Comparison of ENCODE assay signal across 8 cellular contexts in genomic region chr14:60724080-60724618, GRCh38. TPM values are rescaled to one million over a fixed set of nuclear protein-coding genes. Genes with fewer than 3 reads are reported as not detected.
DNase-seq lines count a peak whose midpoint lies in the region; ATAC-seq and TF ChIP-seq lines count a peak whose summit lies in the region.

Gene SIX4, minus strand, starts transcription at chr14:60724351. Its CDS starts 277 bp downstream, at chr14:60724074.

- H3K36me3 ChIP-seq in esophagus squamous epithelium (no peaks in the 10 kb centered on the region), mucosa of rectum (ENCODE audit: control insufficient read depth in 2 of 2, insufficient read depth in 2 of 2, low read length in 2 of 2) (no peaks in the 10 kb centered on the region)

- H3K36me3 Mint-ChIP-seq in activated CD4-positive, alpha-beta memory T cell treated with anti-CD3 and anti-CD28 coated beads, Interleukin-2, amount 10 ng/mL, durations not matched to agents 7 days and 5 days (ENCODE audit: low read depth): no peaks in the 10 kb centered on the region

- peak; percentile 56 for ATAC-seq in HG03139 (IDR thresholded peaks at IDR 0.05; ENCODE audit: unreplicated experiment)

- WGBS in esophagus squamous epithelium, 2 donors: 1 to 7% methylated on average over 18 to 22 of the region's 22 CpGs

- peak within 1 kb of the TSS; percentile 80 for H3K4me3 Mint-ChIP-seq in activated CD4-positive, alpha-beta memory T cell treated with anti-CD3 and anti-CD28 coated beads, Interleukin-2, amount 10 ng/mL, durations not matched to agents 7 days and 5 days

- DNase-seq in 8988T (peak; percentile 73), NCI-H2196 treated with DMSO at 0.1 percent for 48 hours (lab: John Stamatoyannopoulos, UW; ENCODE audit: unreplicated experiment) (peak; percentile 94), esophagus squamous epithelium (lab: John Stamatoyannopoulos, UW) (no peak), ureter (ENCODE audit: low spot score) (peak; percentile 80)
- DNase-seq in activated CD4-positive, alpha-beta memory T cell treated with anti-CD3 and anti-CD28 coated beads, Interleukin-2, amount 10 ng/mL, durations not matched to agents 7 days and 5 days: peak; percentile 29

- H3K4me1 ChIP-seq in esophagus squamous epithelium: peaks cover 3 to 38% (median 11%) of the 10 kb centered on the region in 3 donors
- H3K4me1 ChIP-seq in mucosa of rectum (ENCODE audit: control insufficient read depth in 2 of 2, insufficient read depth in 2 of 2, low read length in 2 of 2): peaks cover 16 to 19% of the 10 kb centered on the region in 2 donors

- H3K27ac ChIP-seq in esophagus squamous epithelium (peak within 1 kb of the TSS; percentile 23 to 62 (median 38)), mucosa of rectum (ENCODE audit: low read depth in 2 of 2, low read length in 2 of 2) (no peak within 1 kb of the TSS)

- TF ChIP-seq CTCF in GM12875 (IDR thresholded peaks at IDR 0.05; ENCODE audit: borderline replicate concordance, insufficient read depth, low read depth, low read length) (no peak), esophagus squamous epithelium (IDR thresholded peaks at IDR 0.05) (no peak)

- H3K4me3 ChIP-seq in GM12875 (ENCODE audit: low read depth, low read length) (peak within 1 kb of the TSS; percentile 56), esophagus squamous epithelium (peak within 1 kb of the TSS; percentile 56 to 78 (median 64)), mucosa of rectum (ENCODE audit: low read length in 2 of 2) (peak within 1 kb of the TSS; percentile 66 to 77)

- H3K27me3 ChIP-seq in esophagus squamous epithelium (peaks cover 0 to 100% (median 0%) of the 10 kb centered on the region in 4 donors), mucosa of rectum (ENCODE audit: control insufficient read depth in 2 of 2, insufficient read depth in 2 of 2, low read length in 2 of 2) (peaks cover 38 to 45% of the 10 kb centered on the region in 2 donors)

- H3K9ac ChIP-seq in mucosa of rectum (ENCODE audit: low read depth in 1 of 2, low read length in 2 of 2): peak within 1 kb of the TSS; percentile 8 to 41

- H3K9me3 ChIP-seq in esophagus squamous epithelium (no peaks in the 10 kb centered on the region), mucosa of rectum (ENCODE audit: control insufficient read depth in 2 of 2, low read length in 2 of 2) (no peaks in the 10 kb centered on the region)

- H3K4me1 Mint-ChIP-seq in activated CD4-positive, alpha-beta memory T cell treated with anti-CD3 and anti-CD28 coated beads, Interleukin-2, amount 10 ng/mL, durations not matched to agents 7 days and 5 days: peaks cover 30% of the 10 kb centered on the region

- TF ChIP-seq POLR2A in esophagus squamous epithelium (IDR thresholded peaks at IDR 0.05): no peak

- H3K9me3 Mint-ChIP-seq in activated CD4-positive, alpha-beta memory T cell treated with anti-CD3 and anti-CD28 coated beads, Interleukin-2, amount 10 ng/mL, durations not matched to agents 7 days and 5 days: no peaks in the 10 kb centered on the region

- CTCF ChIA-PET in activated CD4-positive, alpha-beta memory T cell treated with anti-CD3 and anti-CD28 coated beads, Interleukin-2, amount 10 ng/mL, durations not matched to agents 7 days and 5 days (lab: Charles Lee): no interaction called here

- H3K27ac Mint-ChIP-seq in activated CD4-positive, alpha-beta memory T cell treated with anti-CD3 and anti-CD28 coated beads, Interleukin-2, amount 10 ng/mL, durations not matched to agents 7 days and 5 days: no peak within 1 kb of the TSS

- POLR2A ChIA-PET in activated CD4-positive, alpha-beta memory T cell treated with anti-CD3 and anti-CD28 coated beads, Interleukin-2, amount 10 ng/mL, durations not matched to agents 7 days and 5 days (lab: Charles Lee): no interaction called here

- H3K27me3 Mint-ChIP-seq in activated CD4-positive, alpha-beta memory T cell treated with anti-CD3 and anti-CD28 coated beads, Interleukin-2, amount 10 ng/mL, durations not matched to agents 7 days and 5 days: peaks cover 76% of the 10 kb centered on the region

- intact Hi-C loops in esophagus squamous epithelium (cut with DNase I): no loop called here

RNA-seq across cellular contexts. Expression of gene SIX4, which starts in this region (rescaled TPM):
- total RNA-seq in activated CD4-positive, alpha-beta memory T cell treated with anti-CD3 and anti-CD28 coated beads, Interleukin-2, amount 10 ng/mL, durations not matched to agents 7 days and 5 days: under 1 TPM; 0.80 to 0.96 TPM
- total RNA-seq in esophagus squamous epithelium (under 1 TPM; 0.49 to 0.82 (median 0.64) TPM), ureter (7.3 TPM)

Comparison
In these comparisons a context has a peak if more than half of its experiments do, and no peak if none do; other contexts are left out.
1. Peak in DNase-seq in activated CD4-positive, alpha-beta memory T cell treated with anti-CD3 and anti-CD28 coated beads, Interleukin-2, amount 10 ng/mL, durations not matched to agents 7 days and 5 days; RNA of the gene not detected or under 1 TPM.
2. H3K27ac ChIP-seq: peak in esophagus squamous epithelium (4 of 4); none in mucosa of rectum (0 of 2).
3. Peak in every context shown above with its lines, with median percentiles within 50 percentile points of each other: H3K4me3 ChIP-seq.